In genomic region chr7:66521675-66522074, GRCh38 we compare ENCODE assay signal across 1 cellular context.
TF ChIP-seq lines count a peak whose summit lies in the region.

No MANE protein-coding gene starts in this region.

TF ChIP-seq in SK-N-SH treated with all-trans-retinoic acid at 6 μM for 48 hours, 23 proteins besides CTCF, POLR2A, EP300 and RAD21 (continued from another document):
- no peak for TF ChIP-seq TSHZ2 (CRISPR knock-in tag; IDR thresholded peaks at IDR 0.05)
